Comparison of ENCODE assay signal across 23 cellular contexts in genomic region chr4:124135409-124135813, GRCh38.
DNase-seq lines count a peak whose midpoint lies in the region; ATAC-seq and TF ChIP-seq lines count a peak whose summit lies in the region.
"Had no signal": no experiment of that assay in that cellular context is flagged by ENCODE, and none has a peak within 500 bp of the region (broad histone marks: within the 10 kb centered on the region; RNA-seq: fewer than 3 reads in every experiment).

No MANE protein-coding gene starts in this region.

- no peaks in the 10 kb centered on the region for H3K9me2 ChIP-seq in PC-3 (replicated peaks; ENCODE audit: low read length)

- peaks cover 8% of the 10 kb centered on the region; the same call in 1 of the 2 replicates for H3K4me1 ChIP-seq in PC-3 (ENCODE audit: insufficient read depth, low read length)
- no peaks in the 10 kb centered on the region for H3K4me1 ChIP-seq in sigmoid colon
- H3K4me1 ChIP-seq: right lobe of liver had no signal

- no peak for TF ChIP-seq CTCF in PC-3 (conservative IDR thresholded peaks at IDR 0.05; ENCODE audit: low read depth, low read length)
- TF ChIP-seq CTCF in nephron (IDR thresholded peaks at IDR 0.05; ENCODE audit: unreplicated experiment in 3 of 3): no peak
- no peak for TF ChIP-seq CTCF in sigmoid colon (IDR thresholded peaks at IDR 0.05)

- peak overlapping the region; percentile 50 to 55 (median 51) for H3K27ac Mint-ChIP-seq in nephron
- H3K27ac Mint-ChIP-seq: CD4-positive, alpha-beta T cell; memory B cell; naive B cell; stimulated activated naive B cell treated with anti-CD40 and anti-IgM and Interleukin-4, amounts not matched to agents 10 μg/mL and 1 μg/mL and 100 μg/mL, for 72 hours had no signal

- WGBS in sigmoid colon, 2 donors: 65 to 72% methylated on average over 1 of the region's 1 CpG

- CTCF ChIA-PET in PC-3 (lab: Charles Lee): no interaction called here

- no peaks in the 10 kb centered on the region for H3K27me3 Mint-ChIP-seq in nephron (ENCODE audit: low read depth)
- H3K27me3 Mint-ChIP-seq: CD4-positive, alpha-beta T cell had no signal

- no peak overlapping the region for H3K4me3 Mint-ChIP-seq in nephron
- H3K4me3 Mint-ChIP-seq: activated T-cell treated with anti-CD3 and anti-CD28 coated beads, Interleukin-2, amount 50 U/mL, for 4 hours; CD4-positive, alpha-beta T cell; memory B cell; naive B cell; stimulated activated naive B cell treated with anti-CD40 and anti-IgM and Interleukin-4, amounts not matched to agents 10 μg/mL and 1 μg/mL and 100 μg/mL, for 72 hours had no signal

- POLR2A ChIA-PET in PC-3 (lab: Charles Lee; ENCODE audit: unreplicated experiment): no interaction called here

- DNase-seq in EH (ENCODE audit: low read depth): peak; percentile 48
- DNase-seq in PC-3: peak; percentile 43
- DNase-seq in fibroblast of gingiva (ENCODE audit: low read depth): peak; percentile 15
- no peak for DNase-seq in stimulated activated CD4-positive, alpha-beta T cell treated with anti-CD3 and anti-CD28 coated beads, Interleukin-15, amount 100 ng/mL, for 24 hours
- DNase-seq in LoVo (ENCODE audit: low spot score): no peak
- DNase-seq in sigmoid colon: no peak
- DNase-seq: activated CD8-positive, alpha-beta memory T cell treated with anti-CD3 and anti-CD28 coated beads for 24 hours; activated naive CD4-positive, alpha-beta T cell treated with Interleukin-2 at 50 U/mL for 16 hours; activated T-cell treated with anti-CD3 and anti-CD28 coated beads, Interleukin-2, amount 50 U/mL, for 4 hours; CD4-positive, alpha-beta T cell; esophagus squamous epithelium; kidney glomerular epithelial cell; naive B cell; NCI-H1092; NCI-H2081 treated with DMSO at 0.1 percent for 48 hours; NCI-H510A; right lobe of liver; RPMI8226; stimulated activated naive B cell treated with anti-CD40 and anti-IgM and Interleukin-4, amounts not matched to agents 10 μg/mL and 1 μg/mL and 100 μg/mL, for 72 hours; T-helper 9 cell had no signal

- no peaks in the 10 kb centered on the region for H3F3A ChIP-seq in PC-3 (ENCODE audit: low read length, unreplicated experiment)

- peaks cover 17% of the 10 kb centered on the region for H3K36me3 Mint-ChIP-seq in nephron (ENCODE audit: low read depth)

- TF ChIP-seq POLR2A in sigmoid colon (IDR thresholded peaks at IDR 0.05): no peak

- no peaks in the 10 kb centered on the region for H3K27me3 ChIP-seq in PC-3 (ENCODE audit: low read length)
- no peaks in the 10 kb centered on the region for H3K27me3 ChIP-seq in sigmoid colon
- H3K27me3 ChIP-seq: esophagus squamous epithelium, right lobe of liver had no signal

- peaks cover 38% of the 10 kb centered on the region for H3K9me3 Mint-ChIP-seq in nephron

- H3K9me3 ChIP-seq in PC-3 (ENCODE audit: low read length) (no peaks in the 10 kb centered on the region), sigmoid colon (peaks cover 0 to 5% (median 3%) of the 10 kb centered on the region in 4 donors)
- H3K9me3 ChIP-seq: right lobe of liver had no signal

- BruUV-seq in PC-3 (replicated peaks; lab: Mats Ljungman, UMichigan): no TSS peak

- no peak overlapping the region for H3K4me3 ChIP-seq in PC-3 (ENCODE audit: low read length)
- H3K4me3 ChIP-seq in sigmoid colon: no peak overlapping the region
- H3K4me3 ChIP-seq: esophagus squamous epithelium, right lobe of liver had no signal

- peaks cover 21% of the 10 kb centered on the region for H3K4me1 Mint-ChIP-seq in nephron
- H3K4me1 Mint-ChIP-seq: memory B cell; naive B cell; stimulated activated naive B cell treated with anti-CD40 and anti-IgM and Interleukin-4, amounts not matched to agents 10 μg/mL and 1 μg/mL and 100 μg/mL, for 72 hours had no signal

- intact Hi-C loops in PC-3 (cut with micrococcal nuclease): no loop called here
- intact Hi-C loops in sigmoid colon (cut with DNase I): no loop called here

- H4K20me1 ChIP-seq in PC-3 (ENCODE audit: low read length): no peaks in the 10 kb centered on the region

- no peak; the same call in 1 of the 2 replicates for ATAC-seq in PC-3
- no peak for ATAC-seq in HG02870 (IDR thresholded peaks at IDR 0.05; ENCODE audit: unreplicated experiment)
- ATAC-seq: activated T-cell treated with anti-CD3 and anti-CD28 coated beads, Interleukin-2, amount 50 U/mL, for 4 hours; right lobe of liver; stimulated activated naive B cell treated with anti-CD40 and anti-IgM and Interleukin-4, amounts not matched to agents 10 μg/mL and 1 μg/mL and 100 μg/mL, for 72 hours had no signal

- H3K27ac ChIP-seq in PC-3 (ENCODE audit: low read length) (no peak overlapping the region), sigmoid colon (no peak overlapping the region)
- H3K27ac ChIP-seq: esophagus squamous epithelium, right lobe of liver had no signal

- no peak overlapping the region for H2AFZ ChIP-seq in PC-3 (ENCODE audit: low read length)

- H3K36me3 ChIP-seq in PC-3 (ENCODE audit: low read depth, low read length): no peaks in the 10 kb centered on the region
- H3K36me3 ChIP-seq in sigmoid colon: no peaks in the 10 kb centered on the region
- H3K36me3 ChIP-seq: esophagus squamous epithelium, right lobe of liver had no signal

- no peak for TF ChIP-seq EP300 in sigmoid colon (IDR thresholded peaks at IDR 0.05)

- H3K4me2 ChIP-seq in PC-3 (ENCODE audit: low read length): no peak overlapping the region

- no peak overlapping the region for H3K9ac ChIP-seq in PC-3 (ENCODE audit: low read length)

- no peaks in the 10 kb centered on the region for H3K79me2 ChIP-seq in PC-3 (ENCODE audit: low read length)

Comparison
In these comparisons a context has a peak if more than half of its experiments do, and no peak if none do; other contexts are left out.
1. DNase-seq: peak in EH (single experiment), PC-3 (single experiment) and fibroblast of gingiva (single experiment); none in stimulated activated CD4-positive, alpha-beta T cell treated with anti-CD3 and anti-CD28 coated beads, Interleukin-15, amount 100 ng/mL, for 24 hours (single experiment), LoVo (single experiment) and sigmoid colon (single experiment).